ENCODE assay signal across 8 cellular contexts in the genomic region with DNA sequence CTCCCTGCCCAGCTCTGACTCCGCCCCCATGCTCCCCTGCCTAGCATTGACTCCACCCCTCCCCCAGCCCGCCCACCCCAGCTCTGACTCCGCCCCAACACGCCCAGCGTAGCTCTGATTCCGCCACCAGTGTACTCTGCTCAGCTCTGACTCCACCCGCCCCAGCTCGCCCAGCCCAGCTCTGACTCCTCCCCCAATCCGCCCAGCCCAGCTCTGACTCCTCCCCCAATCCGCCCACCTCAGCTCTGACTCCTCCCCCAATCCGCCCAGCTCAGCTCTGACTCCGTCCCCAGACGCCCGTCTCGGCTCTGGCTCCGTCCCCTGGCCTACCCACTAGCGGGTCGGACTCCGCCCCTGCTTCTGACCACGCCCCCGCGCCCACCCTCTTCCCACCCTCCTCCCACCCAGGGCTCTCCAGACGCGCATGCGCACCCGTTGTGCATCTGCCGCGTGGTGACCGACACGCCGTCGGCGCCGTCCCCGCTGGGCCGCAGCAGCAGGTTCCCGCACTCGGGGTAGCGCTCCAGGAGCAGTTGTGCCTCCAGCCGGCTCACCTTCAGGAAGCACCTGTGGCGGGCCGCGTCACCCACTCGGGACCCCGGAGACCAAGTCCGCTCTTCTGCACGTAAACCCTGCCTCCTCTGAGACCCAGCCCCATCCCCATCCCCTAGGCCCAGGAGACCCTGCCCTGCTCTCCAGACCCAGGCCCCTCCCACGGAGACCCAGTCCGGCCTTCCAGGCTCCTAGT. TPM values are rescaled to one million over a fixed set of nuclear protein-coding genes. Genes with fewer than 3 reads are reported as not detected.
DNase-seq lines count a peak whose midpoint lies in the region; ATAC-seq and TF ChIP-seq lines count a peak whose summit lies in the region.

No MANE protein-coding gene starts in this region.

- no peaks in the 10 kb centered on the region for H3K36me3 ChIP-seq in ACC112 (ENCODE audit: insufficient read depth, low read length)
- 0 out of 2 replicates have a peak, but pooled peaks cover 3% of the 10 kb centered on the region for H3K36me3 ChIP-seq in RWPE2 (ENCODE audit: low read depth)
- H3K36me3 ChIP-seq in ovary, result no peaks in the 10 kb centered on the region
- no peaks in the 10 kb centered on the region for H3K36me3 ChIP-seq in testis (ENCODE audit: low read depth, missing control alignments)

- ATAC-seq in HG03342 (IDR thresholded peaks at IDR 0.05; ENCODE audit: unreplicated experiment), result peak; percentile 77
- ATAC-seq in RWPE2 (ENCODE audit: low read depth), result peak; percentile 42; the same call in 2 of the 3 replicates

- TF ChIP-seq CTCF in RWPE2 (IDR thresholded peaks at IDR 0.05; ENCODE audit: poor library complexity, severe bottlenecking), result no peak
- TF ChIP-seq CTCF in ovary (IDR thresholded peaks at IDR 0.05), result peak in 1 of 3 donors; percentile 8
- TF ChIP-seq CTCF in testis (IDR thresholded peaks at IDR 0.05), result no peak

- TF ChIP-seq POLR2A in GM19099 (IDR thresholded peaks at IDR 0.05; ENCODE audit: extremely low read depth, insufficient read length, low read depth) (peak; percentile 87), ovary (IDR thresholded peaks at IDR 0.05) (peak; percentile 60), testis (IDR thresholded peaks at IDR 0.05) (no peak)

- TF ChIP-seq EP300 in ovary (IDR thresholded peaks at IDR 0.05), result no peak

- intact Hi-C loops in head of caudate nucleus (cut with DNase I) (loop anchor here (2.0 kb wide), 1 partner anchor 14 kb away; the partner anchor contains the start of gene MPND), ovary (cut with DNase I) (no loop called here), testis (cut with DNase I; ENCODE audit: low total_unique reads) (no loop called here)

- no peaks in the 10 kb centered on the region for H3K79me2 ChIP-seq in ACC112 (ENCODE audit: control insufficient read depth, insufficient read depth, low read length, unreplicated experiment)

- peak overlapping the region; percentile 25 for H2AFZ ChIP-seq in ACC112 (ENCODE audit: low read length, unreplicated experiment)

- H3K27ac ChIP-seq in ACC112 (ENCODE audit: low read depth, low read length) (no peak overlapping the region), RWPE2 (ENCODE audit: poor library complexity, severe bottlenecking) (no peak overlapping the region), ovary (peak overlapping the region in 1 of 2 donors; percentile 77), testis (no peak overlapping the region)

- H3K27me3 ChIP-seq in ACC112 (ENCODE audit: insufficient read depth, low read length), result no peaks in the 10 kb centered on the region
- no peaks in the 10 kb centered on the region for H3K27me3 ChIP-seq in RWPE2 (ENCODE audit: insufficient read depth, poor library complexity, severe bottlenecking)
- no peaks in the 10 kb centered on the region for H3K27me3 ChIP-seq in ovary
- no peaks in the 10 kb centered on the region for H3K27me3 ChIP-seq in testis

- WGBS in ovary, 3 donors, result 1 to 3% (median 1%) methylated on average over 46 to 49 of the region's 49 CpGs
- WGBS in testis, 2 donors, result 0 to 2% methylated on average over 33 to 49 of the region's 49 CpGs

- no peaks in the 10 kb centered on the region for H3K9me3 ChIP-seq in RWPE2 (ENCODE audit: severe bottlenecking)
- H3K9me3 ChIP-seq in ovary, result no peaks in the 10 kb centered on the region
- no peaks in the 10 kb centered on the region for H3K9me3 ChIP-seq in testis

- H3K4me1 ChIP-seq in ACC112 (ENCODE audit: control insufficient read depth, insufficient read depth, low read length, unreplicated experiment), result peaks cover 3% of the 10 kb centered on the region
- no peaks in the 10 kb centered on the region for H3K4me1 ChIP-seq in RWPE2 (ENCODE audit: insufficient read depth, poor library complexity, severe bottlenecking)
- peaks cover 6% of the 10 kb centered on the region for H3K4me1 ChIP-seq in ovary (ENCODE audit: insufficient read depth)
- H3K4me1 ChIP-seq in testis, result peaks cover 4% of the 10 kb centered on the region

- DNase-seq in RWPE2 (ENCODE audit: low spot score) (no peak), head of caudate nucleus (peak; percentile 84 to 100 (median 96)), ovary (peak; percentile 99 to 100 (median 100)), testis (peak; percentile 89)
- DNase-seq in activated naive CD4-positive, alpha-beta T cell treated with Interleukin-2 at 50 U/mL for 16 hours, result peak; percentile 89

- H3K4me3 ChIP-seq in ACC112 (ENCODE audit: low read depth, low read length) (peak overlapping the region; percentile 91), RWPE2 (ENCODE audit: severe bottlenecking) (no peak overlapping the region), ovary (peak overlapping the region; percentile 52), testis (peak overlapping the region; percentile 46 to 55)

RNA-seq across cellular contexts. Expression of gene STAP2, which starts 10.2 kb away (rescaled TPM):
- total RNA-seq in ovary (10 to 100 TPM; 10.3 to 32.5 (median 17.5) TPM), testis (1 to 10 TPM; 5.3 to 6.4 TPM)
- polyA plus RNA-seq in ovary (10 to 100 TPM in 1 of 2 donors, 1 to 10 TPM in 1; 9.7 to 18.8 TPM), testis (ENCODE audit: insufficient read depth, low read depth, low replicate concordance) (6.2 TPM)

RNA-seq across cellular contexts. Expression of gene MPND, which starts 14.9 kb away (rescaled TPM):
- total RNA-seq in ovary, result 10 to 100 TPM in 5 of 7 donors, 1 to 10 TPM in 2; 5.2 to 31.1 (median 20.3) TPM
- polyA plus RNA-seq in ovary, result 10 to 100 TPM in 1 of 2 donors, 1 to 10 TPM in 1; 2.4 to 14.5 TPM
- 10 to 100 TPM in 1 of 2 donors, 1 to 10 TPM in 1; 9.1 to 13.3 TPM for total RNA-seq in testis
- 14.3 TPM for polyA plus RNA-seq in testis (ENCODE audit: insufficient read depth, low read depth, low replicate concordance)

RNA-seq across cellular contexts. Expression of gene FSD1, which starts 24.0 kb away (rescaled TPM):
- total RNA-seq in ovary (under 1 TPM in 2 of 7 donors, not detected in 5; 0.11 to 0.18 TPM), testis (10 to 100 TPM; 24.1 to 24.9 TPM)
- polyA plus RNA-seq in ovary (under 1 TPM in 1 of 2 donors, not detected in 1; 0.48 TPM), testis (ENCODE audit: insufficient read depth, low read depth, low replicate concordance) (18.2 TPM)

RNA-seq across cellular contexts. Expression of gene TMIGD2, which starts 26.2 kb away (rescaled TPM):
- total RNA-seq in ovary, result under 1 TPM in 1 of 7 donors, not detected in 6; 0.36 TPM
- polyA plus RNA-seq in ovary, result under 1 TPM in 1 of 2 donors, not detected in 1; 0.29 TPM
- 1 to 10 TPM in 1 of 2 donors, under 1 TPM in 1; 0.47 to 1.1 TPM for total RNA-seq in testis
- 0.83 TPM for polyA plus RNA-seq in testis (ENCODE audit: insufficient read depth, low read depth, low replicate concordance)

RNA-seq across cellular contexts. Expression of gene SHD, which starts 49.4 kb away (rescaled TPM):
- total RNA-seq in ovary, result under 1 TPM in 2 of 7 donors, not detected in 5; 0.24 to 0.48 TPM
- polyA plus RNA-seq in ovary, result under 1 TPM in 1 of 2 donors, not detected in 1; 0.86 TPM
- 1 to 10 TPM in 1 of 2 donors, under 1 TPM in 1; 0.16 to 1.8 TPM for total RNA-seq in testis
- polyA plus RNA-seq in testis (ENCODE audit: insufficient read depth, low read depth, low replicate concordance), result 0.79 TPM

Comparison
In these comparisons a context has a peak if more than half of its experiments do, and no peak if none do; other contexts are left out.
1. RNA of gene FSD1, which starts 24.0 kb away (total RNA-seq): 24.1 to 24.9 TPM in testis; 0.11 to 0.18 TPM in ovary; every median in the first group is over 10 times any median in the second.